Comparison of ENCODE assay signal across 2 cellular contexts in genomic region chr12:120873231-120873630, GRCh38.
TF ChIP-seq lines count a peak whose summit lies in the region.

No MANE protein-coding gene starts in this region.

TF ChIP-seq in WTC11, 78 proteins besides CTCF, POLR2A, EP300 and RAD21 (continued from another document):
- TF ChIP-seq PRDM15 (CRISPR knock-in tag; IDR thresholded peaks at IDR 0.05) (no peak), ZBTB21 (CRISPR knock-in tag; IDR thresholded peaks at IDR 0.05; ENCODE audit: borderline replicate concordance) (no peak)

TF ChIP-seq in SK-N-SH treated with all-trans-retinoic acid at 6 μM for 48 hours, 23 proteins besides CTCF, POLR2A, EP300 and RAD21 (continued from another document):
- TF ChIP-seq ISL1 (CRISPR knock-in tag; IDR thresholded peaks at IDR 0.05): no peak
- TF ChIP-seq ZFP30 (CRISPR knock-in tag; IDR thresholded peaks at IDR 0.05): no peak
- no peak for TF ChIP-seq BACH2 (CRISPR knock-in tag; IDR thresholded peaks at IDR 0.05; ENCODE audit: borderline replicate concordance)
- no peak for TF ChIP-seq ESRRG (CRISPR knock-in tag; IDR thresholded peaks at IDR 0.05)
